8 cellular contexts compared by ENCODE assay signal in genomic region chr19:10430505-10431253, GRCh38. TPM values are rescaled to one million over a fixed set of nuclear protein-coding genes. Genes with fewer than 3 reads are reported as not detected.
DNase-seq lines count a peak whose midpoint lies in the region; ATAC-seq and TF ChIP-seq lines count a peak whose summit lies in the region.

No MANE protein-coding gene starts in this region.

- TF ChIP-seq POLR2A in ovary (IDR thresholded peaks at IDR 0.05): no peak

- peaks cover 31% of the 10 kb centered on the region for H3K27me3 Mint-ChIP-seq in T-helper 1 cell treated with Interleukin-12 subunit alpha and Interleukin-12 subunit beta and Interleukin-4 antibody, amounts not matched to agents 30 μg/mL and 1 μg/mL, for 36 hours (ENCODE audit: low read depth)

- H3K27ac ChIP-seq in ovary: no peak overlapping the region

- peaks cover 29% of the 10 kb centered on the region for H3K36me3 Mint-ChIP-seq in T-helper 1 cell treated with Interleukin-12 subunit alpha and Interleukin-12 subunit beta and Interleukin-4 antibody, amounts not matched to agents 30 μg/mL and 1 μg/mL, for 36 hours (ENCODE audit: low read depth)

- no peaks in the 10 kb centered on the region for H3K9me3 ChIP-seq in ovary

- H3K9me3 Mint-ChIP-seq in T-helper 1 cell treated with Interleukin-12 subunit alpha and Interleukin-12 subunit beta and Interleukin-4 antibody, amounts not matched to agents 30 μg/mL and 1 μg/mL, for 36 hours: no peaks in the 10 kb centered on the region

- peaks cover 9% of the 10 kb centered on the region for H3K27me3 ChIP-seq in ovary

- no peaks in the 10 kb centered on the region for H3K36me3 ChIP-seq in ovary

- DNase-seq in T-helper 1 cell (no peak), RPMI8226 (peak; percentile 60), fibroblast of mammary gland (ENCODE audit: low read depth) (no peak), ovary (no peak), DMS79 (lab: John Stamatoyannopoulos, UW) (no peak), NCI-H1694 (lab: John Stamatoyannopoulos, UW) (no peak)

- H3K4me1 Mint-ChIP-seq in T-helper 1 cell treated with Interleukin-12 subunit alpha and Interleukin-12 subunit beta and Interleukin-4 antibody, amounts not matched to agents 30 μg/mL and 1 μg/mL, for 36 hours (ENCODE audit: low read depth): peaks cover 58% of the 10 kb centered on the region

- TF ChIP-seq CTCF in fibroblast of mammary gland (conservative IDR thresholded peaks at IDR 0.05; ENCODE audit: control insufficient read depth, insufficient read depth, low read depth, low read length) (no peak), ovary (IDR thresholded peaks at IDR 0.05) (no peak)

- intact Hi-C loops in ovary (cut with DNase I): no loop called here

- peaks cover 3% of the 10 kb centered on the region for H3K4me1 ChIP-seq in ovary (ENCODE audit: insufficient read depth)

- 3 to 4% (median 4%) methylated on average over 49 to 75 of the region's 75 CpGs for WGBS in ovary, 3 donors

- H3K27ac Mint-ChIP-seq in T-helper 1 cell treated with Interleukin-12 subunit alpha and Interleukin-12 subunit beta and Interleukin-4 antibody, amounts not matched to agents 30 μg/mL and 1 μg/mL, for 36 hours: peak overlapping the region; percentile 88

- no peak for ATAC-seq in HG02870 (IDR thresholded peaks at IDR 0.05; ENCODE audit: unreplicated experiment)

- TF ChIP-seq EP300 in ovary (IDR thresholded peaks at IDR 0.05): no peak

- H3K4me3 ChIP-seq in fibroblast of mammary gland (ENCODE audit: control insufficient read depth, low read depth, low read length): peak overlapping the region; percentile 54
- peak overlapping the region; percentile 50 for H3K4me3 ChIP-seq in ovary

- H3K4me3 Mint-ChIP-seq in T-helper 1 cell treated with Interleukin-12 subunit alpha and Interleukin-12 subunit beta and Interleukin-4 antibody, amounts not matched to agents 30 μg/mL and 1 μg/mL, for 36 hours: peak overlapping the region; percentile 86

RNA-seq across cellular contexts. Expression of gene PDE4A, which starts 10.3 kb away (rescaled TPM):
- total RNA-seq in ovary: 1 to 10 TPM in 6 of 7 donors, under 1 TPM in 1; 0.71 to 4.8 (median 3.0) TPM
- polyA plus RNA-seq in ovary: 1 to 10 TPM; 2.1 to 2.6 TPM

RNA-seq across cellular contexts. Expression of gene CDC37, which starts 27.3 kb away (rescaled TPM):
- 100 to 1,000 TPM in 5 of 7 donors, 10 to 100 TPM in 2; 81.3 to 123 (median 113) TPM for total RNA-seq in ovary
- polyA plus RNA-seq in ovary: 100 to 1,000 TPM; 117 to 180 TPM

RNA-seq across cellular contexts. Expression of gene TYK2, which starts 50.3 kb away (rescaled TPM):
- 100 to 1,000 TPM in 1 of 7 donors, 10 to 100 TPM in 6; 55.4 to 118 (median 81.6) TPM for total RNA-seq in ovary
- 10 to 100 TPM; 62.7 to 73.2 TPM for polyA plus RNA-seq in ovary
